ENCODE assay signal across 17 cellular contexts in genomic region chr3:128480278-128480677, GRCh38. TPM values are rescaled to one million over a fixed set of nuclear protein-coding genes. Genes with fewer than 3 reads are reported as not detected.
"Had no signal": no experiment of that assay in that cellular context is flagged by ENCODE, and none has a peak within 500 bp of the region (broad histone marks: within the 10 kb centered on the region; RNA-seq: fewer than 3 reads in every experiment).

No MANE protein-coding gene starts in this region.

- ATAC-seq: activated T-helper 17 cell treated with anti-CD3 and anti-CD28 coated beads, Interleukin-2, amount 50 U/mL, for 72 hours; natural killer cell treated with Interleukin-12 subunit alpha and Interleukin-12 subunit beta and Interleukin-15 and Interleukin-18, amount 100 ng/mL, for 72 hours; T-helper 17 cell had no signal

- H3K4me3 Mint-ChIP-seq: activated CD4-positive, alpha-beta T cell treated with anti-CD3 and anti-CD28 coated beads, Interleukin-2, amount 10 ng/mL, durations not matched to agents 7 days and 5 days; activated naive CD4-positive, alpha-beta T cell treated with anti-CD3 and anti-CD28 coated beads for 36 hours; activated T-helper 17 cell treated with anti-CD3 and anti-CD28 coated beads, Interleukin-2, amount 50 U/mL, for 72 hours; memory B cell; natural killer cell treated with Interleukin-12 subunit alpha and Interleukin-12 subunit beta and Interleukin-15 and Interleukin-18, amount 100 ng/mL, for 72 hours; T-helper 17 cell had no signal

- H3K27ac Mint-ChIP-seq: activated CD4-positive, alpha-beta T cell treated with anti-CD3 and anti-CD28 coated beads, Interleukin-2, amount 10 ng/mL, durations not matched to agents 7 days and 5 days; activated naive CD4-positive, alpha-beta T cell treated with anti-CD3 and anti-CD28 coated beads for 36 hours; activated T-helper 17 cell treated with anti-CD3 and anti-CD28 coated beads, Interleukin-2, amount 50 U/mL, for 72 hours; memory B cell; natural killer cell treated with Interleukin-12 subunit alpha and Interleukin-12 subunit beta and Interleukin-15 and Interleukin-18, amount 100 ng/mL, for 72 hours; T-helper 17 cell had no signal

- DNase-seq: activated CD4-positive, alpha-beta T cell treated with anti-CD3 and anti-CD28 coated beads, Interleukin-2, amount 10 ng/mL, durations not matched to agents 7 days and 5 days; activated CD4-positive, CD25-positive, alpha-beta regulatory T cell; activated CD8-positive, alpha-beta memory T cell treated with anti-CD3 and anti-CD28 coated beads for 24 hours; activated naive CD4-positive, alpha-beta T cell treated with anti-CD3 and anti-CD28 coated beads for 36 hours; caudate nucleus; effector memory CD4-positive, alpha-beta T cell; hypothalamus; occipital lobe; T-helper 17 cell; thyroid gland had no signal

- H3K36me3 Mint-ChIP-seq: memory B cell; natural killer cell treated with Interleukin-12 subunit alpha and Interleukin-12 subunit beta and Interleukin-15 and Interleukin-18, amount 100 ng/mL, for 72 hours had no signal

- H3K4me3 ChIP-seq: coronary artery, skin epidermis, thyroid gland had no signal

- H3K27ac ChIP-seq: skin epidermis, thyroid gland had no signal

- H3K9me3 ChIP-seq: thyroid gland had no signal

- H3K9me3 Mint-ChIP-seq: activated CD4-positive, alpha-beta T cell treated with anti-CD3 and anti-CD28 coated beads, Interleukin-2, amount 10 ng/mL, durations not matched to agents 7 days and 5 days; activated naive CD4-positive, alpha-beta T cell treated with anti-CD3 and anti-CD28 coated beads for 36 hours; activated T-helper 17 cell treated with anti-CD3 and anti-CD28 coated beads, Interleukin-2, amount 50 U/mL, for 72 hours; memory B cell; natural killer cell treated with Interleukin-12 subunit alpha and Interleukin-12 subunit beta and Interleukin-15 and Interleukin-18, amount 100 ng/mL, for 72 hours had no signal

- H3K36me3 ChIP-seq: thyroid gland had no signal

- FAIRE-seq: TTC549 had no signal

RNA-seq across cellular contexts. Expression of gene GATA2, which starts 12.7 kb away (rescaled TPM):
- total RNA-seq: activated CD4-positive, alpha-beta T cell treated with anti-CD3 and anti-CD28 coated beads, Interleukin-2, amount 10 ng/mL, durations not matched to agents 7 days and 5 days had no signal

RNA-seq across cellular contexts. Expression of gene DNAJB8, which starts 13.6 kb away (rescaled TPM):
- total RNA-seq: activated CD4-positive, alpha-beta T cell treated with anti-CD3 and anti-CD28 coated beads, Interleukin-2, amount 10 ng/mL, durations not matched to agents 7 days and 5 days; activated naive CD4-positive, alpha-beta T cell treated with anti-CD3 and anti-CD28 coated beads for 36 hours; activated T-helper 17 cell treated with anti-CD3 and anti-CD28 coated beads, Interleukin-2, amount 50 U/mL, for 72 hours; epithelial cell of proximal tubule; natural killer cell treated with Interleukin-12 subunit alpha and Interleukin-12 subunit beta and Interleukin-15 and Interleukin-18, amount 100 ng/mL, for 72 hours; occipital lobe; T-helper 17 cell; thyroid gland had no signal
